In genomic region chr7:64562621-64563275, GRCh38 we compare ENCODE assay signal across 8 cellular contexts. TPM values are rescaled to one million over a fixed set of nuclear protein-coding genes. Genes with fewer than 3 reads are reported as not detected.
DNase-seq lines count a peak whose midpoint lies in the region; ATAC-seq and TF ChIP-seq lines count a peak whose summit lies in the region.

ZNF680 (minus strand) TSS chr7:64563071; CDS start chr7:64562954, 117 bp downstream.

- peak; percentile 78 for TF ChIP-seq POLR2A in prostate gland (IDR thresholded peaks at IDR 0.05)

- H3K4me1 ChIP-seq in prostate gland (replicated peaks) = no peaks in the 10 kb centered on the region
- H3K4me1 ChIP-seq in urinary bladder (ENCODE audit: insufficient read depth) = no peaks in the 10 kb centered on the region

- H3K27ac ChIP-seq in prostate gland (peak within 1 kb of the TSS; percentile 84 to 88), urinary bladder (ENCODE audit: low read depth) (no peak within 1 kb of the TSS)

- ATAC-seq in HG02642 (IDR thresholded peaks at IDR 0.05; ENCODE audit: poor library complexity, unreplicated experiment) = peak; percentile 100
- ATAC-seq in left cardiac atrium = peak; percentile 98

- intact Hi-C loops in left cardiac atrium (cut with DNase I) (loop anchor here in 1 of 2 donors (10.0 kb wide), 1 partner anchor 48 kb away; no protein-coding TSS in a partner anchor), prostate gland (cut with DNase I) (no loop called here)

- H3K9me3 ChIP-seq in prostate gland = no peaks in the 10 kb centered on the region

- 0% methylated on average over 33 of the region's 33 CpGs for WGBS in prostate gland
- WGBS in urinary bladder = under 1% methylated on average over 33 of the region's 33 CpGs

- DNase-seq in GM12865 (ENCODE audit: low read depth) (peak; percentile 95), NCI-H1105 treated with DMSO at 0.1 percent for 48 hours (lab: John Stamatoyannopoulos, UW) (peak; percentile 95), T follicular helper cell (ENCODE audit: low read depth) (peak; percentile 86), amniotic epithelial cell (ENCODE audit: low read depth) (peak; percentile 93), left cardiac atrium (peak; percentile 97), prostate gland (ENCODE audit: low spot score) (peak; percentile 96)

- H3K27me3 ChIP-seq in prostate gland (replicated peaks; ENCODE audit: insufficient read depth) = no peaks in the 10 kb centered on the region

- H3K4me3 ChIP-seq in GM12865 (ENCODE audit: low read depth, low read length) (peak within 1 kb of the TSS; percentile 72), prostate gland (peak within 1 kb of the TSS; percentile 65 to 67), urinary bladder (ENCODE audit: low read depth, low read length) (peak within 1 kb of the TSS; percentile 59)

- no peak for TF ChIP-seq CTCF in GM12865 (IDR thresholded peaks at IDR 0.05; ENCODE audit: insufficient read depth, low read depth, low read length, missing control alignments)
- no peak for TF ChIP-seq CTCF in prostate gland (IDR thresholded peaks at IDR 0.05)

- no peaks in the 10 kb centered on the region for H3K36me3 ChIP-seq in prostate gland
- H3K36me3 ChIP-seq in urinary bladder (ENCODE audit: insufficient read depth) = no peaks in the 10 kb centered on the region

RNA-seq across cellular contexts. Expression of gene ZNF680, which starts in this region (rescaled TPM):
- total RNA-seq in left cardiac atrium (10 to 100 TPM; 17.9 to 20.7 TPM), prostate gland (10 to 100 TPM; 17.6 to 48.2 TPM), urinary bladder (63.0 TPM)
- polyA plus RNA-seq in urinary bladder = 8.4 TPM
